21 cellular contexts compared by ENCODE assay signal in genomic region chr5:16974981-16975380, GRCh38.
"Had no signal": no experiment of that assay in that cellular context is flagged by ENCODE, and none has a peak within 500 bp of the region (broad histone marks: within the 10 kb centered on the region; RNA-seq: fewer than 3 reads in every experiment).

No MANE protein-coding gene starts in this region.

- H3K36me3 Mint-ChIP-seq: mesothelial cell of epicardium, naive B cell had no signal

- H3K9me3 ChIP-seq: esophagus muscularis mucosa, gastrocnemius medialis, heart right ventricle, left lung, lower lobe of right lung, mucosa of descending colon had no signal

- DNase-seq: dermis blood vessel endothelial cell; dorsolateral prefrontal cortex; effector CD4-positive, alpha-beta T cell; effector memory CD4-positive, alpha-beta T cell; foreskin fibroblast; foreskin melanocyte; gastrocnemius medialis; glutamatergic neuron; head of caudate nucleus; heart right ventricle; hippocampal formation; left cardiac atrium; left lung; left ventricle myocardium superior; lower lobe of right lung; mesenchymal stem cell; mucosa of descending colon; naive B cell had no signal

- H3K27ac Mint-ChIP-seq: mesothelial cell of epicardium had no signal

- H3K27ac ChIP-seq: coronary artery, dorsolateral prefrontal cortex, esophagus muscularis mucosa, gastrocnemius medialis, heart right ventricle, left lung, lower lobe of right lung had no signal

- H3K27me3 ChIP-seq: dorsolateral prefrontal cortex, esophagus muscularis mucosa, gastrocnemius medialis, heart right ventricle, left lung had no signal

- H3K4me1 ChIP-seq: esophagus muscularis mucosa, gastrocnemius medialis, heart right ventricle, left lung, lower lobe of right lung had no signal

- ATAC-seq: gastrocnemius medialis, heart right ventricle, left cardiac atrium, left lung, left ventricle myocardium superior, lower lobe of right lung, mucosa of descending colon had no signal

- H3K36me3 ChIP-seq: esophagus muscularis mucosa, gastrocnemius medialis, heart right ventricle, left lung, lower lobe of right lung had no signal

- H3K4me1 Mint-ChIP-seq: naive B cell had no signal

- H3K4me3 ChIP-seq: coronary artery, dorsolateral prefrontal cortex, esophagus muscularis mucosa, gastrocnemius medialis, heart right ventricle, left lung, lower lobe of right lung, mucosa of descending colon had no signal

- H3K4me3 Mint-ChIP-seq: mesothelial cell of epicardium, naive B cell had no signal
